In the genomic region with DNA sequence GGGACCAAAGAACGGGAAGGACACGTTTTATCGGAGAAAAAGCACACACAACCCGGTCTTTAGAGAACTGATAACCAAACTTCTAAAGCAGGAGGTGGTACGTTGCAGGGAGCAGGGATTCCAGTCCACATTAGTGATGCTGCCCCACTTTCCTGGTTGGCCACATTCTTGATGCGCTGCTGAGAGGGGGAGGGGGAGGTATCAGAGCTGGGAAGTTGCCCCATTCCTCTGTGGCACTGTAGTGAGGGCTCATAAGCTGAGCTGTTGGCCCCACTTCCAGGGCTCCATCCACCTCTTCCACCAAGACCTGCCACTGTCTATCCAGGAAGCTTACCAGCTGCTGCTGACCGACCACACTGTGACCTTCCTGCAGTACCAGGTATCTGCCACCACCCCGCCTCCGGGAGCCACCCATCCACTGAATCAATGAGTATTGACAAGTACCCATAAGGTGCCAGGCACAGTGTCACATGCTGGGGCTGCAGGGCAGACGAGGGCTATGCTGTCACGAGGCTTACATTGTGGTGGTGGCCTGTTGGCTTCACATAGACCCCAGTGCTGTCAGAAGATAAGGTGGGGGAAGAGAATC, we compare ENCODE assay signal across 8 cellular contexts. TPM values are rescaled to one million over a fixed set of nuclear protein-coding genes. Genes with fewer than 3 reads are reported as not detected.
DNase-seq lines count a peak whose midpoint lies in the region; ATAC-seq and TF ChIP-seq lines count a peak whose summit lies in the region.

No MANE protein-coding gene starts in this region.

- TF ChIP-seq EP300 in transverse colon (IDR thresholded peaks at IDR 0.05; ENCODE audit: low read depth): no peak

- intact Hi-C loops in Calu3 (cut with micrococcal nuclease; ENCODE audit: unreplicated experiment): loop anchor here (5.0 kb wide), 2 partner anchors 70 to 90 kb away; partner anchors contain the start of gene MYO15B
- intact Hi-C loops in lower lobe of right lung (cut with DNase I): no loop called here
- intact Hi-C loops in transverse colon (cut with DNase I; ENCODE audit: low total_unique reads): no loop called here

- peak overlapping the region; percentile 77 for H3K4me3 Mint-ChIP-seq in Calu3 (ENCODE audit: low read depth, unreplicated experiment)

- H3K36me3 Mint-ChIP-seq in Calu3 (ENCODE audit: insufficient read depth, unreplicated experiment): peaks cover 65% of the 10 kb centered on the region

- H3K9me3 Mint-ChIP-seq in Calu3 (ENCODE audit: low read depth, unreplicated experiment): no peaks in the 10 kb centered on the region

- no peak overlapping the region for H3K27ac ChIP-seq in MM.1S (ENCODE audit: low read length)
- no peak overlapping the region for H3K27ac ChIP-seq in lower lobe of right lung
- H3K27ac ChIP-seq in transverse colon: peak overlapping the region; percentile 87 to 93 (median 90)

- no peaks in the 10 kb centered on the region for H4K20me1 ChIP-seq in MM.1S (ENCODE audit: insufficient read depth, low read length)

- TF ChIP-seq CTCF in Calu3 (IDR thresholded peaks at IDR 0.05; ENCODE audit: unreplicated experiment): peak; percentile 40
- TF ChIP-seq CTCF in MM.1S (IDR thresholded peaks at IDR 0.05; ENCODE audit: low read length): peak; percentile 40
- TF ChIP-seq CTCF in astrocyte of the spinal cord (IDR thresholded peaks at IDR 0.05; ENCODE audit: low read depth, low read length): no peak
- no peak for TF ChIP-seq CTCF in lower lobe of right lung (IDR thresholded peaks at IDR 0.05)
- TF ChIP-seq CTCF in transverse colon (IDR thresholded peaks at IDR 0.05): peak; percentile 22 to 74 (median 35)

- H3K9me2 ChIP-seq in MM.1S (replicated peaks; ENCODE audit: insufficient read depth, low read length): no peaks in the 10 kb centered on the region

- 21% methylated on average over 11 of the region's 11 CpGs; no CpG with 5 or more reads in 1 of the 2 donors for WGBS in transverse colon (ENCODE audit: low coverage in 1 of 2), 2 donors

- H3F3A ChIP-seq in MM.1S (ENCODE audit: insufficient read depth, low read length): peaks cover 7% of the 10 kb centered on the region; the same call in 1 of the 2 replicates

- H3K9ac ChIP-seq in MM.1S (ENCODE audit: low read length): peak overlapping the region; percentile 66; the same call in 1 of the 2 replicates

- H3K4me1 ChIP-seq in MM.1S (ENCODE audit: low read length): peaks cover 13% of the 10 kb centered on the region
- peaks cover 36% of the 10 kb centered on the region for H3K4me1 ChIP-seq in lower lobe of right lung
- peaks cover 14 to 45% (median 31%) of the 10 kb centered on the region in 4 donors for H3K4me1 ChIP-seq in transverse colon

- no peaks in the 10 kb centered on the region for H3K27me3 Mint-ChIP-seq in Calu3 (ENCODE audit: unreplicated experiment)

- CTCF ChIA-PET in Calu3 (lab: Charles Lee): interaction anchor here (0.6 to 1.6 kb wide), 6 partner anchors 8 to 116 kb away, joined by 3 to 23 read pairs (median 5); partner anchors contain the start of genes LLGL2 and SMIM5

- peaks cover 29% of the 10 kb centered on the region for H3K4me1 Mint-ChIP-seq in Calu3 (ENCODE audit: low read depth, unreplicated experiment)

- no peak overlapping the region for H3K27ac Mint-ChIP-seq in Calu3 (ENCODE audit: unreplicated experiment)

- H3K4me2 ChIP-seq in MM.1S (ENCODE audit: low read depth, low read length): peak overlapping the region; percentile 76

- peak; percentile 59 for DNase-seq in Calu3
- peak; percentile 36 for DNase-seq in MM.1S
- no peak for DNase-seq in astrocyte of the spinal cord (ENCODE audit: low read depth, low spot score)
- peak; percentile 44 for DNase-seq in lower lobe of right lung
- DNase-seq in transverse colon: peak; percentile 76
- DNase-seq in H4 (ENCODE audit: low spot score): no peak
- no peak for DNase-seq in NCI-H1105 (lab: John Stamatoyannopoulos, UW)
- no peak for DNase-seq in GDM1 (lab: John Stamatoyannopoulos, UW)

- H3K79me2 ChIP-seq in MM.1S (ENCODE audit: low read length): peaks cover 17% of the 10 kb centered on the region

- peak overlapping the region; percentile 93 for H3K4me3 ChIP-seq in MM.1S (ENCODE audit: low read length)
- peak overlapping the region; percentile 66 for H3K4me3 ChIP-seq in astrocyte of the spinal cord (ENCODE audit: low read depth, low read length)
- H3K4me3 ChIP-seq in lower lobe of right lung: peak overlapping the region; percentile 68
- H3K4me3 ChIP-seq in transverse colon: peak overlapping the region; percentile 73 to 98 (median 93)

- in situ Hi-C loops in astrocyte of the spinal cord (cut with HindIII; ENCODE audit: low sequenced_read_pairs) (no loop called here), transverse colon (cut with MboI; ENCODE audit: low pct_ligation_motif_present in 1 of 4, low pct_unique_long_range_greater_than_20kb in 1 of 4, low sequenced_read_pairs in 3 of 4) (loop anchor here in 1 of 4 donors (10.0 kb wide), 1 partner anchor 93 kb away; no protein-coding TSS in a partner anchor)

- H3K27me3 ChIP-seq in MM.1S (replicated peaks; ENCODE audit: insufficient read depth, low read length) (no peaks in the 10 kb centered on the region), lower lobe of right lung (ENCODE audit: low read depth) (no peaks in the 10 kb centered on the region), transverse colon (no peaks in the 10 kb centered on the region)

- no peaks in the 10 kb centered on the region for H3K36me3 ChIP-seq in MM.1S (replicated peaks; ENCODE audit: insufficient read depth, low read length)
- H3K36me3 ChIP-seq in lower lobe of right lung: peaks cover 37% of the 10 kb centered on the region
- peaks cover 0 to 5% (median 0%) of the 10 kb centered on the region in 4 donors for H3K36me3 ChIP-seq in transverse colon

- peak overlapping the region; percentile 60 for H2AFZ ChIP-seq in MM.1S (ENCODE audit: low read length)

- ATAC-seq in lower lobe of right lung: no peak

- H3K9me3 ChIP-seq in MM.1S (replicated peaks; ENCODE audit: insufficient read depth, low read length) (no peaks in the 10 kb centered on the region), lower lobe of right lung (no peaks in the 10 kb centered on the region), transverse colon (no peaks in the 10 kb centered on the region)

- peak; percentile 7 for TF ChIP-seq POLR2A in transverse colon (IDR thresholded peaks at IDR 0.05)

- BruUV-seq in Calu3 (replicated peaks; lab: Mats Ljungman, UMichigan): no TSS peak

RNA-seq across cellular contexts. Expression of gene TSEN54, which starts 1.0 kb away (rescaled TPM):
- 52.1 and 55.4 TPM in 2 replicates for total RNA-seq in Calu3 (2022)
- 20.4 TPM for total RNA-seq in lower lobe of right lung
- 100 to 1,000 TPM in 1 of 4 donors, 10 to 100 TPM in 3; 36.6 to 105 (median 61.2) TPM for total RNA-seq in transverse colon
- total RNA-seq in H4 (2014; rRNA removed; shearing (Covaris generic)): 24.1 and 28.6 TPM in 2 replicates

RNA-seq across cellular contexts. Expression of gene CASKIN2, which starts 2.0 kb away (rescaled TPM):
- total RNA-seq in Calu3 (2022) (30.0 and 30.4 TPM in 2 replicates), lower lobe of right lung (68.8 TPM), transverse colon (100 to 1,000 TPM in 1 of 4 donors, 10 to 100 TPM in 3; 16.5 to 128 (median 24.8) TPM)
- 5.4 and 8.3 TPM in 2 replicates for total RNA-seq in H4 (2014; rRNA removed; shearing (Covaris generic))

RNA-seq across cellular contexts. Expression of gene LLGL2, which starts 8.1 kb away (rescaled TPM):
- 208 and 251 TPM in 2 replicates for total RNA-seq in Calu3 (2022)
- total RNA-seq in lower lobe of right lung: 111 TPM
- 1,000 to 10,000 TPM in 1 of 4 donors, 100 to 1,000 TPM in 3; 326 to 1,573 (median 641) TPM for total RNA-seq in transverse colon
- 7.8 and 13.0 TPM in 2 replicates for total RNA-seq in H4 (2014; rRNA removed; shearing (Covaris generic))

Comparison
In these comparisons a context has a peak if more than half of its experiments do, and no peak if none do; other contexts are left out.
1. DNase-seq: peak in Calu3 (single experiment), MM.1S (single experiment), lower lobe of right lung (single experiment) and transverse colon (single experiment); none in astrocyte of the spinal cord (single experiment), H4 (single experiment), NCI-H1105 (single experiment) and GDM1 (single experiment).
2. CTCF ChIP-seq: peak in Calu3 (single experiment), MM.1S (single experiment) and transverse colon (5 of 5); none in astrocyte of the spinal cord (single experiment) and lower lobe of right lung (single experiment).
3. H3K27ac ChIP-seq: peak in transverse colon (4 of 4); none in MM.1S (single experiment) and lower lobe of right lung (single experiment).
4. Peak in every context shown above with its lines, with median percentiles within 50 percentile points of each other: H3K4me3 ChIP-seq.